In genomic region chr14:30874120-30874998, GRCh38 we compare ENCODE assay signal across 1 cellular context.
A peak's percentile ranks its signal among the peaks of the same experiment; 100 is the strongest.
TF ChIP-seq lines count a peak whose summit lies in the region.

COCH (plus strand) TSS chr14:30874559; CDS start chr14:30874939, 380 bp downstream.

TF ChIP-seq in HepG2, 621 proteins besides CTCF, POLR2A, EP300 and RAD21 (continued from another document and continues in another):
- TF ChIP-seq LRRFIP1 (CRISPR knock-in tag; conservative IDR thresholded peaks at IDR 0.05): no peak; the same call in 1 of the 2 replicates
- TF ChIP-seq KLF9 (CRISPR knock-in tag; IDR thresholded peaks at IDR 0.05; ENCODE audit: low read depth): 0 out of 2 replicates have a peak, but pooled peaks have one; percentile 35
- no peak for TF ChIP-seq ZNF34 (CRISPR knock-in tag; IDR thresholded peaks at IDR 0.05; ENCODE audit: borderline replicate concordance)
- TF ChIP-seq RFX5 (IDR thresholded peaks at IDR 0.05; ENCODE audit: low read depth, low read length): no peak
- no peak; the same call in none of the 2 replicates for TF ChIP-seq HNF4A (CRISPR knock-in tag; IDR thresholded peaks at IDR 0.05)
- peak; percentile 94; the same call in 1 of the 2 replicates for TF ChIP-seq ZNF766 (CRISPR knock-in tag; IDR thresholded peaks at IDR 0.05; ENCODE audit: borderline replicate concordance)
- TF ChIP-seq ZNF138 (CRISPR knock-in tag; IDR thresholded peaks at IDR 0.05; ENCODE audit: low read depth): no peak
- no peak for TF ChIP-seq U2AF1 (optimal IDR thresholded peaks at IDR 0.05; ENCODE audit: low read depth, low read length)
- peak; percentile 41 to 88; a peak in 3 of 4 replicates for TF ChIP-seq KLF16 (CRISPR knock-in tag; IDR thresholded peaks at IDR 0.05)
- TF ChIP-seq TRAFD1 (CRISPR knock-in tag; IDR thresholded peaks at IDR 0.05; ENCODE audit: borderline replicate concordance): no peak; the same call in 1 of the 2 replicates
- TF ChIP-seq JARID2 (CRISPR knock-in tag; IDR thresholded peaks at IDR 0.05; ENCODE audit: insufficient replicate concordance): no peak
- TF ChIP-seq STAT5B (CRISPR knock-in tag; IDR thresholded peaks at IDR 0.05): peak; percentile 22
- TF ChIP-seq REPIN1 (CRISPR knock-in tag; IDR thresholded peaks at IDR 0.05; ENCODE audit: borderline replicate concordance, low read depth): peak; percentile 94
- peak; percentile 93 for TF ChIP-seq ZNF430 (CRISPR knock-in tag; IDR thresholded peaks at IDR 0.05)
- 0 out of 2 replicates have a peak, but pooled peaks have one; percentile 12 for TF ChIP-seq EHMT2 (IDR thresholded peaks at IDR 0.05; ENCODE audit: borderline replicate concordance, low read depth, low read length)
- TF ChIP-seq CHD2 (IDR thresholded peaks at IDR 0.05; ENCODE audit: low read depth, low read length): no peak
- peak; percentile 88; the same call in 1 of the 2 replicates for TF ChIP-seq MAF1 (CRISPR knock-in tag; IDR thresholded peaks at IDR 0.05; ENCODE audit: borderline replicate concordance)
- TF ChIP-seq ZFP90 (CRISPR knock-in tag; IDR thresholded peaks at IDR 0.05; ENCODE audit: borderline replicate concordance): peak; percentile 85; the same call in 1 of the 2 replicates
- peak; percentile 12; the same call in 1 of the 2 replicates for TF ChIP-seq GMEB1 (CRISPR knock-in tag; IDR thresholded peaks at IDR 0.05; ENCODE audit: borderline replicate concordance)
- no peak for TF ChIP-seq RFX1 (IDR thresholded peaks at IDR 0.05)
- TF ChIP-seq ZSCAN9 (CRISPR knock-in tag; IDR thresholded peaks at IDR 0.05; ENCODE audit: borderline replicate concordance): peak; percentile 85; the same call in 1 of the 2 replicates
- TF ChIP-seq FLYWCH1 (CRISPR knock-in tag; IDR thresholded peaks at IDR 0.05): peak; percentile 97
- no peak for TF ChIP-seq NFYB (CRISPR knock-in tag; IDR thresholded peaks at IDR 0.05)
- TF ChIP-seq PRPF4 (IDR thresholded peaks at IDR 0.05; ENCODE audit: low read depth, low read length, poor library complexity, severe bottlenecking): no peak
- no peak for TF ChIP-seq MLXIP (CRISPR knock-in tag; IDR thresholded peaks at IDR 0.05; ENCODE audit: borderline replicate concordance)
- TF ChIP-seq PITX1 (CRISPR knock-in tag; IDR thresholded peaks at IDR 0.05): peak; percentile 69; the same call in 1 of the 2 replicates
- TF ChIP-seq GATAD2A (CRISPR knock-in tag; IDR thresholded peaks at IDR 0.05): peak; percentile 32; the same call in 1 of the 2 replicates
- 0 out of 2 replicates have a peak, but pooled peaks have one; percentile 26 for TF ChIP-seq NCOR1 (IDR thresholded peaks at IDR 0.05; ENCODE audit: borderline replicate concordance, low read length)
- peak; percentile 94 for TF ChIP-seq BORCS8-MEF2B (CRISPR knock-in tag; IDR thresholded peaks at IDR 0.05)
- TF ChIP-seq FOXK1 (CRISPR knock-in tag; IDR thresholded peaks at IDR 0.05; ENCODE audit: borderline replicate concordance, low read depth): peak; percentile 10; the same call in 1 of the 2 replicates
- peak; percentile 87 for TF ChIP-seq HNF1B (CRISPR knock-in tag; IDR thresholded peaks at IDR 0.05)
- peak; percentile 96; the same call in 1 of the 2 replicates for TF ChIP-seq REXO4 (CRISPR knock-in tag; IDR thresholded peaks at IDR 0.05; ENCODE audit: borderline replicate concordance)
- no peak for TF ChIP-seq GABPA (IDR thresholded peaks at IDR 0.05; ENCODE audit: low read depth, low read length)
- TF ChIP-seq GABPA (CRISPR knock-in tag; IDR thresholded peaks at IDR 0.05; ENCODE audit: low read depth): no peak
- TF ChIP-seq TGIF2 (CRISPR knock-in tag; IDR thresholded peaks at IDR 0.05): no peak; the same call in 1 of the 2 replicates
- TF ChIP-seq GLMP (CRISPR knock-in tag; IDR thresholded peaks at IDR 0.05; ENCODE audit: borderline replicate concordance): peak; percentile 88; the same call in 1 of the 2 replicates
- no peak for TF ChIP-seq SIX1 (CRISPR knock-in tag; IDR thresholded peaks at IDR 0.05; ENCODE audit: borderline replicate concordance)
- TF ChIP-seq ZNF546 (CRISPR knock-in tag; conservative IDR thresholded peaks at IDR 0.05): peak; percentile 91
- no peak for TF ChIP-seq TCF7L2 (IDR thresholded peaks at IDR 0.05; ENCODE audit: low read depth, low read length)
- TF ChIP-seq SOX13 (IDR thresholded peaks at IDR 0.05): no peak; the same call in 1 of the 2 replicates
- TF ChIP-seq SOX13 (CRISPR knock-in tag; conservative IDR thresholded peaks at IDR 0.05 in 1 of 2, IDR thresholded peaks at IDR 0.05 in 1 of 2): peak; percentile 13 to 63; a peak in 3 of 4 replicates
- TF ChIP-seq FIP1L1 (IDR thresholded peaks at IDR 0.05; ENCODE audit: borderline replicate concordance, insufficient read depth, low read depth, low read length): no peak; the same call in 1 of the 2 replicates
- TF ChIP-seq ETV5 (CRISPR knock-in tag; IDR thresholded peaks at IDR 0.05; ENCODE audit: borderline replicate concordance): peak; percentile 64
- peak; percentile 91 for TF ChIP-seq ZNF737 (CRISPR knock-in tag; IDR thresholded peaks at IDR 0.05; ENCODE audit: borderline replicate concordance)
- TF ChIP-seq TERF1 (CRISPR knock-in tag; IDR thresholded peaks at IDR 0.05): peak; percentile 95
- no peak for TF ChIP-seq ZNF484 (CRISPR knock-in tag; IDR thresholded peaks at IDR 0.05; ENCODE audit: borderline replicate concordance, low read depth)
- no peak for TF ChIP-seq ZNF577 (CRISPR knock-in tag; IDR thresholded peaks at IDR 0.05; ENCODE audit: borderline replicate concordance, low read depth)
- no peak; the same call in none of the 2 replicates for TF ChIP-seq ZBTB4 (CRISPR knock-in tag; IDR thresholded peaks at IDR 0.05; ENCODE audit: borderline replicate concordance)
- no peak; the same call in none of the 2 replicates for TF ChIP-seq ZNF724P (CRISPR knock-in tag; IDR thresholded peaks at IDR 0.05; ENCODE audit: borderline replicate concordance)
- TF ChIP-seq CBX5 (CRISPR knock-in tag; IDR thresholded peaks at IDR 0.05; ENCODE audit: borderline replicate concordance): no peak
